ENCODE assay signal across 9 cellular contexts in genomic region chr7:128459394-128459878, GRCh38. TPM values are rescaled to one million over a fixed set of nuclear protein-coding genes. Genes with fewer than 3 reads are reported as not detected.
DNase-seq lines count a peak whose midpoint lies in the region; ATAC-seq and TF ChIP-seq lines count a peak whose summit lies in the region.
"Had no signal": no experiment of that assay in that cellular context is flagged by ENCODE, and none has a peak within 500 bp of the region (broad histone marks: within the 10 kb centered on the region; RNA-seq: fewer than 3 reads in every experiment).

No MANE protein-coding gene starts in this region.

- H3K4me1 Mint-ChIP-seq in activated naive CD4-positive, alpha-beta T cell treated with anti-CD3 and anti-CD28 coated beads, Interleukin-2, amount 10 ng/mL, durations not matched to agents 7 days and 5 days: peaks cover 46% of the 10 kb centered on the region

- no peaks in the 10 kb centered on the region for H3K27me3 ChIP-seq in DOHH2 (ENCODE audit: control insufficient read depth, low read length)
- H3K27me3 ChIP-seq in heart left ventricle: no peaks in the 10 kb centered on the region

- peaks cover 9% of the 10 kb centered on the region for H3K27me3 Mint-ChIP-seq in activated naive CD4-positive, alpha-beta T cell treated with anti-CD3 and anti-CD28 coated beads, Interleukin-2, amount 10 ng/mL, durations not matched to agents 7 days and 5 days

- H3K9me3 ChIP-seq in DOHH2 (ENCODE audit: control insufficient read depth, insufficient read depth, low read length) (no peaks in the 10 kb centered on the region), heart left ventricle (no peaks in the 10 kb centered on the region)

- H3K36me3 ChIP-seq in DOHH2 (ENCODE audit: control insufficient read depth, low read length) (peaks cover 34% of the 10 kb centered on the region), heart left ventricle (peaks cover 0 to 7% (median 5%) of the 10 kb centered on the region in 9 donors)

- peak; percentile 43 for ATAC-seq in GM21515 (IDR thresholded peaks at IDR 0.05; ENCODE audit: unreplicated experiment)
- ATAC-seq in heart left ventricle: peak in 3 of 4 donors; percentile 21 to 47 (median 22)

- H3K27ac Mint-ChIP-seq in activated naive CD4-positive, alpha-beta T cell treated with anti-CD3 and anti-CD28 coated beads, Interleukin-2, amount 10 ng/mL, durations not matched to agents 7 days and 5 days: no peak overlapping the region

- peaks cover 13% of the 10 kb centered on the region; the same call in 1 of the 2 replicates for H4K20me1 ChIP-seq in DOHH2 (ENCODE audit: control insufficient read depth, insufficient read depth, low read depth, low read length)

- H3K79me2 ChIP-seq in DOHH2 (ENCODE audit: control insufficient read depth, low read length): peaks cover 70% of the 10 kb centered on the region

- peaks cover 19% of the 10 kb centered on the region for H3F3A ChIP-seq in DOHH2 (ENCODE audit: control insufficient read depth, insufficient read depth)

- peak; percentile 56 for DNase-seq in HuH-7.5 (ENCODE audit: low spot score)
- DNase-seq in SIG-M5 treated with dmso at 0.1 percent for 504 hours (lab: John Stamatoyannopoulos, UW; ENCODE audit: unreplicated experiment): peak; percentile 83
- peak; percentile 81 for DNase-seq in activated naive CD4-positive, alpha-beta T cell treated with anti-CD3 and anti-CD28 coated beads, Interleukin-2, amount 10 ng/mL, durations not matched to agents 7 days and 5 days
- peak in 4 of 5 donors; percentile 42 to 65 (median 63) for DNase-seq in heart left ventricle
- peak; percentile 63 for DNase-seq in putamen (ENCODE audit: low spot score)
- no peak for DNase-seq in cortex of kidney (lab: John Stamatoyannopoulos, UW)

- H3K4me3 ChIP-seq in DOHH2 (ENCODE audit: low read length) (peak overlapping the region; percentile 84), heart left ventricle (no peak overlapping the region)

- CTCF ChIA-PET in activated naive CD4-positive, alpha-beta T cell treated with anti-CD3 and anti-CD28 coated beads, Interleukin-2, amount 10 ng/mL, durations not matched to agents 7 days and 5 days (lab: Charles Lee): interaction anchor here (0.7 to 6.6 kb wide), 18 partner anchors 8 to 112 kb away, joined by 3 to 339 read pairs (median 6); no protein-coding TSS in a partner anchor

- H3K4me2 ChIP-seq in DOHH2 (ENCODE audit: low read length): peak overlapping the region; percentile 94

- no peak for TF ChIP-seq POLR2A in heart left ventricle (IDR thresholded peaks at IDR 0.05)

- H3K9me2 ChIP-seq in DOHH2 (replicated peaks; ENCODE audit: control insufficient read depth, low read length): no peaks in the 10 kb centered on the region

- peak overlapping the region; percentile 25 for H3K4me3 Mint-ChIP-seq in activated naive CD4-positive, alpha-beta T cell treated with anti-CD3 and anti-CD28 coated beads, Interleukin-2, amount 10 ng/mL, durations not matched to agents 7 days and 5 days

- H3K27ac ChIP-seq in DOHH2 (ENCODE audit: low read depth, low read length) (no peak overlapping the region), heart left ventricle (no peak overlapping the region)
- H3K27ac ChIP-seq: epithelial cell of prostate had no signal

- TF ChIP-seq CTCF in DOHH2 (IDR thresholded peaks at IDR 0.05; ENCODE audit: low read depth, low read length, poor library complexity, severe bottlenecking) (peak; percentile 92), heart left ventricle (IDR thresholded peaks at IDR 0.05) (peak; percentile 70 to 89 (median 78))

- intact Hi-C loops in heart left ventricle (cut with DNase I): loop anchor here in 9 of 10 donors (1.0 to 10.0 kb wide), 7 partner anchors 31 to 112 kb away; partner anchors contain the start of gene IMPDH1 (in 1 of the 9)

- whole genome bisulfite sequencing in heart left ventricle, 4 donors: 29 to 42% (median 34%) methylated on average over 5 of the region's 5 CpGs

- H3K4me1 ChIP-seq in DOHH2 (ENCODE audit: control insufficient read depth, low read length) (peaks cover 46% of the 10 kb centered on the region), heart left ventricle (peaks cover 7 to 40% (median 30%) of the 10 kb centered on the region in 12 donors)

- H3K36me3 Mint-ChIP-seq in activated naive CD4-positive, alpha-beta T cell treated with anti-CD3 and anti-CD28 coated beads, Interleukin-2, amount 10 ng/mL, durations not matched to agents 7 days and 5 days: peaks cover 23% of the 10 kb centered on the region

- no peaks in the 10 kb centered on the region for H3K9me3 Mint-ChIP-seq in activated naive CD4-positive, alpha-beta T cell treated with anti-CD3 and anti-CD28 coated beads, Interleukin-2, amount 10 ng/mL, durations not matched to agents 7 days and 5 days

RNA-seq across cellular contexts. Expression of gene HILPDA, which starts 3.8 kb away (rescaled TPM):
- 10 to 100 TPM in 3 of 9 donors, 1 to 10 TPM in 6; 6.1 to 17.7 (median 7.7) TPM for total RNA-seq in heart left ventricle
- polyA plus RNA-seq in heart left ventricle: 1 to 10 TPM; 7.5 to 8.5 TPM

RNA-seq across cellular contexts. Expression of gene METTL2B, which starts 17.1 kb away (rescaled TPM):
- total RNA-seq in heart left ventricle: 10 to 100 TPM; 15.0 to 24.6 (median 21.4) TPM
- 10 to 100 TPM in 1 of 2 donors, 1 to 10 TPM in 1; 9.1 to 20.0 TPM for polyA plus RNA-seq in heart left ventricle

RNA-seq across cellular contexts. Expression of gene IMPDH1, which starts 49.7 kb away (rescaled TPM):
- total RNA-seq in heart left ventricle: 10 to 100 TPM; 12.3 to 65.3 (median 25.7) TPM
- 10 to 100 TPM; 16.6 to 23.6 TPM for polyA plus RNA-seq in heart left ventricle
